ENCODE assay signal across 1 cellular context in the genomic region with DNA sequence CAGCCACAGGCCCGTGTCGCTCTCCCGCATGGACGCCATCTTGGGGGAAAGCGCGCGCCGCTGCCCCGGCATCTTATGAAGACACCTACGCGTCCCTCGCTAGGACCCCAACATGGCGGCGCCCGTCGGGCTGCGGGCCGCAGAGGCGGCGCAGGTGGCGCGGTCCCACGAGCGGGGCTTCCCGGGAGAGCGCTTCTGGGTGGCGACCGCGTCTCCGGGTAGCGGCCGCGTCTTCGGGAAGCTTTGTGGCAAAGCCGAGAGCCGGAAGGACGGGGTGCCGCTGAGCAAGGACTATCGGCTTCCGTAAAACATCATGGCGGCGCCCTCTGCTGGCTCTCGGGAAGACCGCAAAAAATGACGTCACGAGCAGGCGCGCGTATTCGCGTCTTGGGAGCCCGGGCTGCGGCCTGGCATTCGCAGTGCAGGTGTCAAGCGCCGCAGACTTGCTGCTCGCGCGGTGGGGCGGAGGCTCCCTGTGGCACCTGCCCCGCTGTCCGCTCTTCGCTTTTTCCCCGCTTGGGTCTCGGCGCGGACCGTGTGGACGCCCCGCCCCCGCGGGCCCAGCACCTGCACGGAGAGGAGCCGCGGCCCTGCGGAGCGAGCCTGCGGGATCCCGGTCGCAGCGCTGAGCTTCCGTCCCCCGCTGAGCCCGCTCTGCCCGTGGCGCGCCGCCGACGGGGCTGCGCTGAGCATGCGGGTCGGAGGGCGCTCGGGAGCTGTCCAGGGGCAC.
TF ChIP-seq lines count a peak whose summit lies in the region.

A gene (minus strand): TSS at position 54 of the 730 bp plus-strand sequence. CDS start 15 bp downstream, at position 39.

TF ChIP-seq in HepG2, 621 proteins besides CTCF, POLR2A, EP300 and RAD21 (continued from another document and continues in another):
- TF ChIP-seq ZBTB8A (CRISPR knock-in tag; IDR thresholded peaks at IDR 0.05; ENCODE audit: borderline replicate concordance, low read depth) (no peak; the same call in 1 of the 2 replicates), HMGA1 (CRISPR knock-in tag; conservative IDR thresholded peaks at IDR 0.05) (no peak), ZNF510 (CRISPR knock-in tag; IDR thresholded peaks at IDR 0.05; ENCODE audit: low read depth) (peak; percentile 73; the same call in 1 of the 2 replicates), ZNF329 (CRISPR knock-in tag; IDR thresholded peaks at IDR 0.05; ENCODE audit: low read depth) (peak; percentile 34), ZNF501 (CRISPR knock-in tag; IDR thresholded peaks at IDR 0.05) (peak; percentile 86), HNRNPUL1 (IDR thresholded peaks at IDR 0.05; ENCODE audit: low read depth, low read length) (no peak), FOXA3 (CRISPR knock-in tag; IDR thresholded peaks at IDR 0.05) (peak; percentile 27; the same call in 1 of the 2 replicates), DNMT1 (CRISPR knock-in tag; IDR thresholded peaks at IDR 0.05) (peak; percentile 82; the same call in 1 of the 2 replicates), THAP11 (CRISPR knock-in tag; IDR thresholded peaks at IDR 0.05) (peak; percentile 88), ZNF558 (CRISPR knock-in tag; IDR thresholded peaks at IDR 0.05; ENCODE audit: borderline replicate concordance) (no peak; the same call in 1 of the 2 replicates), NFATC3 (CRISPR knock-in tag; IDR thresholded peaks at IDR 0.05) (no peak), GFI1 (CRISPR knock-in tag; IDR thresholded peaks at IDR 0.05; ENCODE audit: borderline replicate concordance) (peak; percentile 57; the same call in 1 of the 2 replicates), ZNF780A (CRISPR knock-in tag; IDR thresholded peaks at IDR 0.05) (no peak), ARID2 (CRISPR knock-in tag; IDR thresholded peaks at IDR 0.05; ENCODE audit: borderline replicate concordance) (peak; percentile 66; the same call in 1 of the 2 replicates), ZNF615 (CRISPR knock-in tag; IDR thresholded peaks at IDR 0.05; ENCODE audit: borderline replicate concordance) (peak; percentile 44; the same call in 1 of the 2 replicates), SOX13 (IDR thresholded peaks at IDR 0.05) (peak; percentile 8; the same call in 1 of the 2 replicates), SOX13 (CRISPR knock-in tag; conservative IDR thresholded peaks at IDR 0.05 in 1 of 2, IDR thresholded peaks at IDR 0.05 in 1 of 2) (peak in 1 of 2 experiments; percentile 54; a peak in 2 of 4 replicates), CCDC6 (CRISPR knock-in tag; IDR thresholded peaks at IDR 0.05) (peak; percentile 57; the same call in 1 of the 2 replicates), KLF11 (CRISPR knock-in tag; IDR thresholded peaks at IDR 0.05) (no peak), SSRP1 (CRISPR knock-in tag; IDR thresholded peaks at IDR 0.05) (0 out of 2 replicates have a peak, but pooled peaks have one; percentile 48), PAWR (CRISPR knock-in tag; IDR thresholded peaks at IDR 0.05; ENCODE audit: borderline replicate concordance) (0 out of 2 replicates have a peak, but pooled peaks have one; percentile 27), XBP1 (CRISPR knock-in tag; IDR thresholded peaks at IDR 0.05) (no peak), ZNF383 (CRISPR knock-in tag; IDR thresholded peaks at IDR 0.05; ENCODE audit: borderline replicate concordance) (no peak)
- TF ChIP-seq, protein P1, sequence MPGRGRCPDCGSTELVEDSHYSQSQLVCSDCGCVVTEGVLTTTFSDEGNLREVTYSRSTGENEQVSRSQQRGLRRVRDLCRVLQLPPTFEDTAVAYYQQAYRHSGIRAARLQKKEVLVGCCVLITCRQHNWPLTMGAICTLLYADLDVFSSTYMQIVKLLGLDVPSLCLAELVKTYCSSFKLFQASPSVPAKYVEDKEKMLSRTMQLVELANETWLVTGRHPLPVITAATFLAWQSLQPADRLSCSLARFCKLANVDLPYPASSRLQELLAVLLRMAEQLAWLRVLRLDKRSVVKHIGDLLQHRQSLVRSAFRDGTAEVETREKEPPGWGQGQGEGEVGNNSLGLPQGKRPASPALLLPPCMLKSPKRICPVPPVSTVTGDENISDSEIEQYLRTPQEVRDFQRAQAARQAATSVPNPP (CRISPR knock-in tag; IDR thresholded peaks at IDR 0.05) = peak; percentile 88; the same call in 1 of the 2 replicates
- TF ChIP-seq, protein P2, sequence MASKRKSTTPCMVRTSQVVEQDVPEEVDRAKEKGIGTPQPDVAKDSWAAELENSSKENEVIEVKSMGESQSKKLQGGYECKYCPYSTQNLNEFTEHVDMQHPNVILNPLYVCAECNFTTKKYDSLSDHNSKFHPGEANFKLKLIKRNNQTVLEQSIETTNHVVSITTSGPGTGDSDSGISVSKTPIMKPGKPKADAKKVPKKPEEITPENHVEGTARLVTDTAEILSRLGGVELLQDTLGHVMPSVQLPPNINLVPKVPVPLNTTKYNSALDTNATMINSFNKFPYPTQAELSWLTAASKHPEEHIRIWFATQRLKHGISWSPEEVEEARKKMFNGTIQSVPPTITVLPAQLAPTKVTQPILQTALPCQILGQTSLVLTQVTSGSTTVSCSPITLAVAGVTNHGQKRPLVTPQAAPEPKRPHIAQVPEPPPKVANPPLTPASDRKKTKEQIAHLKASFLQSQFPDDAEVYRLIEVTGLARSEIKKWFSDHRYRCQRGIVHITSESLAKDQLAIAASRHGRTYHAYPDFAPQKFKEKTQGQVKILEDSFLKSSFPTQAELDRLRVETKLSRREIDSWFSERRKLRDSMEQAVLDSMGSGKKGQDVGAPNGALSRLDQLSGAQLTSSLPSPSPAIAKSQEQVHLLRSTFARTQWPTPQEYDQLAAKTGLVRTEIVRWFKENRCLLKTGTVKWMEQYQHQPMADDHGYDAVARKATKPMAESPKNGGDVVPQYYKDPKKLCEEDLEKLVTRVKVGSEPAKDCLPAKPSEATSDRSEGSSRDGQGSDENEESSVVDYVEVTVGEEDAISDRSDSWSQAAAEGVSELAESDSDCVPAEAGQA (IDR thresholded peaks at IDR 0.05; ENCODE audit: low read depth) = peak; percentile 96
- TF ChIP-seq, protein P2 (CRISPR knock-in tag; IDR thresholded peaks at IDR 0.05; ENCODE audit: borderline replicate concordance) = no peak; the same call in 1 of the 2 replicates
- TF ChIP-seq, protein P3, sequence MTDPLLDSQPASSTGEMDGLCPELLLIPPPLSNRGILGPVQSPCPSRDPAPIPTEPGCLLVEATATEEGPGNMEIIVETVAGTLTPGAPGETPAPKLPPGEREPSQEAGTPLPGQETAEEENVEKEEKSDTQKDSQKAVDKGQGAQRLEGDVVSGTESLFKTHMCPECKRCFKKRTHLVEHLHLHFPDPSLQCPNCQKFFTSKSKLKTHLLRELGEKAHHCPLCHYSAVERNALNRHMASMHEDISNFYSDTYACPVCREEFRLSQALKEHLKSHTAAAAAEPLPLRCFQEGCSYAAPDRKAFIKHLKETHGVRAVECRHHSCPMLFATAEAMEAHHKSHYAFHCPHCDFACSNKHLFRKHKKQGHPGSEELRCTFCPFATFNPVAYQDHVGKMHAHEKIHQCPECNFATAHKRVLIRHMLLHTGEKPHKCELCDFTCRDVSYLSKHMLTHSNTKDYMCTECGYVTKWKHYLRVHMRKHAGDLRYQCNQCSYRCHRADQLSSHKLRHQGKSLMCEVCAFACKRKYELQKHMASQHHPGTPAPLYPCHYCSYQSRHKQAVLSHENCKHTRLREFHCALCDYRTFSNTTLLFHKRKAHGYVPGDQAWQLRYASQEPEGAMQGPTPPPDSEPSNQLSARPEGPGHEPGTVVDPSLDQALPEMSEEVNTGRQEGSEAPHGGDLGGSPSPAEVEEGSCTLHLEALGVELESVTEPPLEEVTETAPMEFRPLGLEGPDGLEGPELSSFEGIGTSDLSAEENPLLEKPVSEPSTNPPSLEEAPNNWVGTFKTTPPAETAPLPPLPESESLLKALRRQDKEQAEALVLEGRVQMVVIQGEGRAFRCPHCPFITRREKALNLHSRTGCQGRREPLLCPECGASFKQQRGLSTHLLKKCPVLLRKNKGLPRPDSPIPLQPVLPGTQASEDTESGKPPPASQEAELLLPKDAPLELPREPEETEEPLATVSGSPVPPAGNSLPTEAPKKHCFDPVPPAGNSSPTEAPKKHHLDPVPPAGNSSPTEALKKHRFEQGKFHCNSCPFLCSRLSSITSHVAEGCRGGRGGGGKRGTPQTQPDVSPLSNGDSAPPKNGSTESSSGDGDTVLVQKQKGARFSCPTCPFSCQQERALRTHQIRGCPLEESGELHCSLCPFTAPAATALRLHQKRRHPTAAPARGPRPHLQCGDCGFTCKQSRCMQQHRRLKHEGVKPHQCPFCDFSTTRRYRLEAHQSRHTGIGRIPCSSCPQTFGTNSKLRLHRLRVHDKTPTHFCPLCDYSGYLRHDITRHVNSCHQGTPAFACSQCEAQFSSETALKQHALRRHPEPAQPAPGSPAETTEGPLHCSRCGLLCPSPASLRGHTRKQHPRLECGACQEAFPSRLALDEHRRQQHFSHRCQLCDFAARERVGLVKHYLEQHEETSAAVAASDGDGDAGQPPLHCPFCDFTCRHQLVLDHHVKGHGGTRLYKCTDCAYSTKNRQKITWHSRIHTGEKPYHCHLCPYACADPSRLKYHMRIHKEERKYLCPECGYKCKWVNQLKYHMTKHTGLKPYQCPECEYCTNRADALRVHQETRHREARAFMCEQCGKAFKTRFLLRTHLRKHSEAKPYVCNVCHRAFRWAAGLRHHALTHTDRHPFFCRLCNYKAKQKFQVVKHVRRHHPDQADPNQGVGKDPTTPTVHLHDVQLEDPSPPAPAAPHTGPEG (CRISPR knock-in tag; IDR thresholded peaks at IDR 0.05) = peak; percentile 79
- TF ChIP-seq, protein P4, sequence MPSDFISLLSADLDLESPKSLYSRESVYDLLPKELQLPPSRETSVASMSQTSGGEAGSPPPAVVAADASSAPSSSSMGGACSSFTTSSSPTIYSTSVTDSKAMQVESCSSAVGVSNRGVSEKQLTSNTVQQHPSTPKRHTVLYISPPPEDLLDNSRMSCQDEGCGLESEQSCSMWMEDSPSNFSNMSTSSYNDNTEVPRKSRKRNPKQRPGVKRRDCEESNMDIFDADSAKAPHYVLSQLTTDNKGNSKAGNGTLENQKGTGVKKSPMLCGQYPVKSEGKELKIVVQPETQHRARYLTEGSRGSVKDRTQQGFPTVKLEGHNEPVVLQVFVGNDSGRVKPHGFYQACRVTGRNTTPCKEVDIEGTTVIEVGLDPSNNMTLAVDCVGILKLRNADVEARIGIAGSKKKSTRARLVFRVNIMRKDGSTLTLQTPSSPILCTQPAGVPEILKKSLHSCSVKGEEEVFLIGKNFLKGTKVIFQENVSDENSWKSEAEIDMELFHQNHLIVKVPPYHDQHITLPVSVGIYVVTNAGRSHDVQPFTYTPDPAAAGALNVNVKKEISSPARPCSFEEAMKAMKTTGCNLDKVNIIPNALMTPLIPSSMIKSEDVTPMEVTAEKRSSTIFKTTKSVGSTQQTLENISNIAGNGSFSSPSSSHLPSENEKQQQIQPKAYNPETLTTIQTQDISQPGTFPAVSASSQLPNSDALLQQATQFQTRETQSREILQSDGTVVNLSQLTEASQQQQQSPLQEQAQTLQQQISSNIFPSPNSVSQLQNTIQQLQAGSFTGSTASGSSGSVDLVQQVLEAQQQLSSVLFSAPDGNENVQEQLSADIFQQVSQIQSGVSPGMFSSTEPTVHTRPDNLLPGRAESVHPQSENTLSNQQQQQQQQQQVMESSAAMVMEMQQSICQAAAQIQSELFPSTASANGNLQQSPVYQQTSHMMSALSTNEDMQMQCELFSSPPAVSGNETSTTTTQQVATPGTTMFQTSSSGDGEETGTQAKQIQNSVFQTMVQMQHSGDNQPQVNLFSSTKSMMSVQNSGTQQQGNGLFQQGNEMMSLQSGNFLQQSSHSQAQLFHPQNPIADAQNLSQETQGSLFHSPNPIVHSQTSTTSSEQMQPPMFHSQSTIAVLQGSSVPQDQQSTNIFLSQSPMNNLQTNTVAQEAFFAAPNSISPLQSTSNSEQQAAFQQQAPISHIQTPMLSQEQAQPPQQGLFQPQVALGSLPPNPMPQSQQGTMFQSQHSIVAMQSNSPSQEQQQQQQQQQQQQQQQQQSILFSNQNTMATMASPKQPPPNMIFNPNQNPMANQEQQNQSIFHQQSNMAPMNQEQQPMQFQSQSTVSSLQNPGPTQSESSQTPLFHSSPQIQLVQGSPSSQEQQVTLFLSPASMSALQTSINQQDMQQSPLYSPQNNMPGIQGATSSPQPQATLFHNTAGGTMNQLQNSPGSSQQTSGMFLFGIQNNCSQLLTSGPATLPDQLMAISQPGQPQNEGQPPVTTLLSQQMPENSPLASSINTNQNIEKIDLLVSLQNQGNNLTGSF (CRISPR knock-in tag; IDR thresholded peaks at IDR 0.05) = 0 out of 2 replicates have a peak, but pooled peaks have one; percentile 18
- TF ChIP-seq, protein P5, sequence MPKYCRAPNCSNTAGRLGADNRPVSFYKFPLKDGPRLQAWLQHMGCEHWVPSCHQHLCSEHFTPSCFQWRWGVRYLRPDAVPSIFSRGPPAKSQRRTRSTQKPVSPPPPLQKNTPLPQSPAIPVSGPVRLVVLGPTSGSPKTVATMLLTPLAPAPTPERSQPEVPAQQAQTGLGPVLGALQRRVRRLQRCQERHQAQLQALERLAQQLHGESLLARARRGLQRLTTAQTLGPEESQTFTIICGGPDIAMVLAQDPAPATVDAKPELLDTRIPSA (CRISPR knock-in tag; IDR thresholded peaks at IDR 0.05; ENCODE audit: borderline replicate concordance) = peak; percentile 98
- TF ChIP-seq, protein P6, sequence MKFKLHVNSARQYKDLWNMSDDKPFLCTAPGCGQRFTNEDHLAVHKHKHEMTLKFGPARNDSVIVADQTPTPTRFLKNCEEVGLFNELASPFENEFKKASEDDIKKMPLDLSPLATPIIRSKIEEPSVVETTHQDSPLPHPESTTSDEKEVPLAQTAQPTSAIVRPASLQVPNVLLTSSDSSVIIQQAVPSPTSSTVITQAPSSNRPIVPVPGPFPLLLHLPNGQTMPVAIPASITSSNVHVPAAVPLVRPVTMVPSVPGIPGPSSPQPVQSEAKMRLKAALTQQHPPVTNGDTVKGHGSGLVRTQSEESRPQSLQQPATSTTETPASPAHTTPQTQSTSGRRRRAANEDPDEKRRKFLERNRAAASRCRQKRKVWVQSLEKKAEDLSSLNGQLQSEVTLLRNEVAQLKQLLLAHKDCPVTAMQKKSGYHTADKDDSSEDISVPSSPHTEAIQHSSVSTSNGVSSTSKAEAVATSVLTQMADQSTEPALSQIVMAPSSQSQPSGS (CRISPR knock-in tag; IDR thresholded peaks at IDR 0.05) = peak; percentile 45; the same call in 1 of the 2 replicates
